Comparison of ENCODE assay signal across 12 cellular contexts in genomic region chr13:59776924-59777690, GRCh38.
A peak's percentile ranks its signal among the peaks of the same experiment; 100 is the strongest.
DNase-seq lines count a peak whose midpoint lies in the region; ATAC-seq, FAIRE-seq and TF ChIP-seq lines count a peak whose summit lies in the region.
"Had no signal": no experiment of that assay in that cellular context is flagged by ENCODE, and none has a peak within 500 bp of the region (broad histone marks: within the 10 kb centered on the region; RNA-seq: fewer than 3 reads in every experiment).

No MANE protein-coding gene starts in this region.

- H3K4me3 Mint-ChIP-seq in astrocyte (ENCODE audit: unreplicated experiment): no peak overlapping the region

- peak; percentile 57 for ATAC-seq in HG03045 (IDR thresholded peaks at IDR 0.05; ENCODE audit: unreplicated experiment)
- ATAC-seq in GM18873 (IDR thresholded peaks at IDR 0.05; ENCODE audit: low FRiP score, unreplicated experiment): no peak

- peaks cover 21% of the 10 kb centered on the region for H3K4me1 ChIP-seq in astrocyte (ENCODE audit: insufficient read depth, low read length)
- peaks cover 2% of the 10 kb centered on the region for H3K4me1 ChIP-seq in mesenchymal stem cell (ENCODE audit: control insufficient read depth, insufficient read depth, low read depth, low read length)
- no peaks in the 10 kb centered on the region for H3K4me1 ChIP-seq in BE2C

- H3K9ac ChIP-seq in astrocyte (ENCODE audit: low read length): peak overlapping the region; percentile 61
- peak overlapping the region; percentile 69 for H3K9ac ChIP-seq in mesenchymal stem cell (ENCODE audit: low read length)

- WGBS in mesenchymal stem cell: 84% methylated on average over 2 of the region's 5 CpGs

- H3K27ac ChIP-seq in astrocyte (ENCODE audit: low read depth, low read length) (peak overlapping the region; percentile 90), mesenchymal stem cell (ENCODE audit: low read length, poor library complexity, severe bottlenecking) (peak overlapping the region; percentile 69)

- no peak overlapping the region for H2BK5ac ChIP-seq in mesenchymal stem cell (ENCODE audit: low read depth, low read length, poor library complexity, severe bottlenecking)

- no peak overlapping the region for H2AFZ ChIP-seq in astrocyte (ENCODE audit: low read depth, low read length)
- H2AFZ ChIP-seq in mesenchymal stem cell (ENCODE audit: low read depth, low read length): no peak overlapping the region

- no peaks in the 10 kb centered on the region for H3K79me2 ChIP-seq in astrocyte (ENCODE audit: insufficient read depth, low read length)

- H3K27me3 ChIP-seq in GM06990 (replicated peaks; ENCODE audit: control insufficient read depth, insufficient read depth, low read length): no peaks in the 10 kb centered on the region
- no peaks in the 10 kb centered on the region for H3K27me3 ChIP-seq in astrocyte (ENCODE audit: insufficient read depth, low read length)
- no peaks in the 10 kb centered on the region for H3K27me3 ChIP-seq in mesenchymal stem cell (ENCODE audit: control insufficient read depth in 1 of 2, insufficient read depth in 1 of 2, low read length in 2 of 2)
- no peaks in the 10 kb centered on the region for H3K27me3 ChIP-seq in BE2C

- no peak for TF ChIP-seq CTCF in GM06990 (IDR thresholded peaks at IDR 0.05; ENCODE audit: insufficient read depth, low read length, poor library complexity, severe bottlenecking)
- TF ChIP-seq CTCF in astrocyte (IDR thresholded peaks at IDR 0.05; ENCODE audit: insufficient read depth, low read depth, low read length): no peak
- no peak for TF ChIP-seq CTCF in BE2C (IDR thresholded peaks at IDR 0.05; ENCODE audit: low read depth, low read length)

- peak; percentile 8 for DNase-seq in GM06990 (ENCODE audit: extremely low read depth, insufficient read length)
- DNase-seq in astrocyte (ENCODE audit: low read depth): peak; percentile 89
- peak; percentile 48 for DNase-seq in mesenchymal stem cell
- no peak for DNase-seq in BE2C
- DNase-seq in GF-D8 (lab: John Stamatoyannopoulos, UW): no peak
- no peak for DNase-seq in NCI-H510A treated with DMSO at 0.1 percent for 48 hours (lab: John Stamatoyannopoulos, UW)
- DNase-seq: activated effector memory CD4-positive, alpha-beta T cell treated with anti-CD3 and anti-CD28 coated beads, Interleukin-2, amount 50 U/mL, for 16 hours; effector CD4-positive, alpha-beta T cell; islet precursor cell; NCI-H1048 had no signal

- H3K36me3 Mint-ChIP-seq in astrocyte (ENCODE audit: low read depth, unreplicated experiment): no peaks in the 10 kb centered on the region

- H3K4ac ChIP-seq in mesenchymal stem cell (ENCODE audit: low read depth in 1 of 2, low read length in 2 of 2): no peak overlapping the region

- no peaks in the 10 kb centered on the region for H3K9me3 ChIP-seq in astrocyte (ENCODE audit: insufficient read depth, low read depth, low read length)
- no peaks in the 10 kb centered on the region for H3K9me3 ChIP-seq in mesenchymal stem cell (ENCODE audit: control insufficient read depth, low read length)
- H3K9me3 ChIP-seq in BE2C: no peaks in the 10 kb centered on the region

- H3K14ac ChIP-seq in mesenchymal stem cell (ENCODE audit: low read length in 2 of 2): no peak overlapping the region

- peak overlapping the region; percentile 15 for H3K27ac Mint-ChIP-seq in astrocyte (ENCODE audit: unreplicated experiment)

- no peaks in the 10 kb centered on the region for H4K20me1 ChIP-seq in astrocyte (ENCODE audit: insufficient read depth, low read length)

- no peak overlapping the region for H4K8ac ChIP-seq in mesenchymal stem cell (ENCODE audit: low read length)

- H3K23ac ChIP-seq in mesenchymal stem cell (ENCODE audit: low read length in 2 of 2): no peak overlapping the region

- H3K27me3 Mint-ChIP-seq in astrocyte (ENCODE audit: low read depth, unreplicated experiment): no peaks in the 10 kb centered on the region

- peaks cover 22% of the 10 kb centered on the region for H3K4me1 Mint-ChIP-seq in astrocyte (ENCODE audit: low read depth, unreplicated experiment)

- H2BK120ac ChIP-seq in mesenchymal stem cell (ENCODE audit: low read depth, low read length): no peak overlapping the region

- H4K91ac ChIP-seq in mesenchymal stem cell (ENCODE audit: low read length): no peak overlapping the region

- H2BK15ac ChIP-seq in mesenchymal stem cell (ENCODE audit: low read depth, poor library complexity, severe bottlenecking): no peak overlapping the region

- peak overlapping the region in 1 of 2 experiments; percentile 20 for H3K18ac ChIP-seq in mesenchymal stem cell (ENCODE audit: low read depth in 1 of 2, low read length in 2 of 2)

- no peaks in the 10 kb centered on the region for H3K9me3 Mint-ChIP-seq in astrocyte (ENCODE audit: unreplicated experiment)

- no peak overlapping the region for H2AK5ac ChIP-seq in mesenchymal stem cell (ENCODE audit: low read length, severe bottlenecking)

- FAIRE-seq in astrocyte (lab: Jason Lieb, UNC): peak; percentile 95

- H3K4me2 ChIP-seq in astrocyte (ENCODE audit: low read length) (peak overlapping the region; percentile 57), mesenchymal stem cell (ENCODE audit: low read length, poor library complexity, severe bottlenecking) (no peak overlapping the region)

- H3K4me3 ChIP-seq in GM06990 (replicated peaks; ENCODE audit: low read depth, low read length): no peak overlapping the region
- no peak overlapping the region for H3K4me3 ChIP-seq in astrocyte (ENCODE audit: insufficient read depth, low read depth, low read length)
- peak overlapping the region in 1 of 2 experiments; percentile 11 for H3K4me3 ChIP-seq in mesenchymal stem cell (ENCODE audit: insufficient read depth in 1 of 2, low read depth in 1 of 2, low read length in 2 of 2)
- no peak overlapping the region for H3K4me3 ChIP-seq in BE2C (ENCODE audit: low read depth, low read length)

- peaks cover 3% of the 10 kb centered on the region for H3K79me1 ChIP-seq in mesenchymal stem cell (replicated peaks; ENCODE audit: low read length, poor library complexity, severe bottlenecking)

- no peaks in the 10 kb centered on the region for H3K36me3 ChIP-seq in GM06990 (ENCODE audit: control insufficient read depth, insufficient read depth, low read length)
- H3K36me3 ChIP-seq in astrocyte (ENCODE audit: insufficient read depth, low read length): no peaks in the 10 kb centered on the region
- H3K36me3 ChIP-seq in mesenchymal stem cell (ENCODE audit: control insufficient read depth in 1 of 2, insufficient read depth in 2 of 2, low read depth in 1 of 2, low read length in 2 of 2): no peaks in the 10 kb centered on the region
- no peaks in the 10 kb centered on the region for H3K36me3 ChIP-seq in BE2C

- no peak overlapping the region for H2BK12ac ChIP-seq in mesenchymal stem cell (ENCODE audit: low read length in 2 of 2)

Comparison
In these comparisons a context has a peak if more than half of its experiments do, and no peak if none do; other contexts are left out.
1. DNase-seq: peak in GM06990 (single experiment), astrocyte (single experiment) and mesenchymal stem cell (single experiment); none in BE2C (single experiment), GF-D8 (single experiment) and NCI-H510A treated with DMSO at 0.1 percent for 48 hours (single experiment).